ENCODE assay signal across 8 cellular contexts in genomic region chr3:126473292-126474168, GRCh38.
DNase-seq lines count a peak whose midpoint lies in the region; ATAC-seq and TF ChIP-seq lines count a peak whose summit lies in the region.

No MANE protein-coding gene starts in this region.

- in situ Hi-C loops in astrocyte of the spinal cord (cut with HindIII; ENCODE audit: low sequenced_read_pairs) = no loop called here

- ATAC-seq in HG03565 (IDR thresholded peaks at IDR 0.05; ENCODE audit: unreplicated experiment) = no peak
- no peak for ATAC-seq in GM21529 (IDR thresholded peaks at IDR 0.05; ENCODE audit: unreplicated experiment)

- no peaks in the 10 kb centered on the region for H3K27me3 ChIP-seq in HUES6 (ENCODE audit: control insufficient read depth, insufficient read depth, low read length)
- H3K27me3 ChIP-seq in mucosa of rectum (ENCODE audit: control insufficient read depth in 2 of 2, insufficient read depth in 2 of 2, low read length in 2 of 2) = no peaks in the 10 kb centered on the region

- DNase-seq in AML-193 (lab: John Stamatoyannopoulos, UW) = peak; percentile 8 to 31
- DNase-seq in astrocyte of the spinal cord (ENCODE audit: low read depth, low spot score) = no peak
- DNase-seq in GM19238 (ENCODE audit: insufficient read length, low spot score) = no peak
- no peak for DNase-seq in kidney glomerular epithelial cell (lab: John Stamatoyannopoulos, UW)

- no peak for TF ChIP-seq CTCF in astrocyte of the spinal cord (IDR thresholded peaks at IDR 0.05; ENCODE audit: low read depth, low read length)

- peak overlapping the region; percentile 12 for H3K9ac ChIP-seq in HUES6 (ENCODE audit: low read length)
- H3K9ac ChIP-seq in mucosa of rectum (ENCODE audit: low read depth in 1 of 2, low read length in 2 of 2) = peak overlapping the region in 1 of 2 donors; percentile 13

- H3K4me3 ChIP-seq in HUES6 (ENCODE audit: low read depth, low read length) = peak overlapping the region; percentile 42
- peak overlapping the region; percentile 7 for H3K4me3 ChIP-seq in astrocyte of the spinal cord (ENCODE audit: low read depth, low read length)
- H3K4me3 ChIP-seq in mucosa of rectum (ENCODE audit: low read length in 2 of 2) = peak overlapping the region; percentile 20 to 52

- H3K27ac ChIP-seq in HUES6 (ENCODE audit: low read depth, low read length) (no peak overlapping the region), mucosa of rectum (ENCODE audit: low read depth in 2 of 2, low read length in 2 of 2) (no peak overlapping the region)

- H3K36me3 ChIP-seq in HUES6 (ENCODE audit: control insufficient read depth, insufficient read depth, low read length) = peaks cover 38% of the 10 kb centered on the region
- H3K36me3 ChIP-seq in mucosa of rectum (ENCODE audit: control insufficient read depth in 2 of 2, insufficient read depth in 2 of 2, low read length in 2 of 2) = peaks cover 27 to 38% of the 10 kb centered on the region in 2 donors

- H3K9me3 ChIP-seq in HUES6 (ENCODE audit: control insufficient read depth, insufficient read depth, low read depth, low read length) = no peaks in the 10 kb centered on the region
- no peaks in the 10 kb centered on the region for H3K9me3 ChIP-seq in mucosa of rectum (ENCODE audit: control insufficient read depth in 2 of 2, low read length in 2 of 2)

- peaks cover 30% of the 10 kb centered on the region for H3K4me1 ChIP-seq in HUES6 (ENCODE audit: control insufficient read depth, insufficient read depth, low read length)
- peaks cover 31 to 35% of the 10 kb centered on the region in 2 donors for H3K4me1 ChIP-seq in mucosa of rectum (ENCODE audit: control insufficient read depth in 2 of 2, insufficient read depth in 2 of 2, low read length in 2 of 2)

Comparison
In these comparisons a context has a peak if more than half of its experiments do, and no peak if none do; other contexts are left out.
1. DNase-seq: peak in AML-193 (2 of 2); none in astrocyte of the spinal cord (single experiment), GM19238 (single experiment) and kidney glomerular epithelial cell (single experiment).
2. Peak in every context shown above with its lines, with median percentiles within 50 percentile points of each other: H3K4me3 ChIP-seq.